Comparison of ENCODE assay signal across 23 cellular contexts in the genomic region with DNA sequence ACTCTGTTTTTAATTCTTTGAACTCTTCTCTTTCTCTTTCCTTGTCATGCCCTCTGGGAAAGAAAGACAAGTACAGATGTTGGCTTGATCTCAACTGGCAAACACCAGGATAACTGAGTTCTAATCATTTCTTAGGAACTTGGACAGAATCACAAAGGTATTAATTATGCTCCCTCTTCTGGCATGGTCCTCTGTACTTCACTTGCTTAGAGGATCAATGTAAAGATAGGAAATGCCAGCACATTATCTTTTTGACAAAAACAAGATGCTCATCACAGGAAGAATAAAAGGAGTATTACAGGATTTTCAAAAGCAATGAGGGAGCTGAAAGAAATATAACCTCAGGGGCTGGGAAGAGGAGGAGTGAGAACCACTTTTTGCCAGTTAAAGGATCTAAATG.
A peak's percentile ranks its signal among the peaks of the same experiment; 100 is the strongest.
DNase-seq lines count a peak whose midpoint lies in the region; ATAC-seq and TF ChIP-seq lines count a peak whose summit lies in the region.
"Had no signal": no experiment of that assay in that cellular context is flagged by ENCODE, and none has a peak within 500 bp of the region (broad histone marks: within the 10 kb centered on the region; RNA-seq: fewer than 3 reads in every experiment).

No MANE protein-coding gene starts in this region.

- no peak overlapping the region for H2BK15ac ChIP-seq in mesendoderm (replicated peaks; ENCODE audit: low read depth)

- H3K4me1 ChIP-seq in right atrium auricular region (peaks cover 0 to 44% of the 10 kb centered on the region in 2 donors), right cardiac atrium (ENCODE audit: control insufficient read depth, insufficient read depth, low read length) (peaks cover 12% of the 10 kb centered on the region), mesendoderm (ENCODE audit: control insufficient read depth, low read depth, low read length) (peaks cover 3% of the 10 kb centered on the region), smooth muscle cell (ENCODE audit: low read depth) (peaks cover 10% of the 10 kb centered on the region), body of pancreas (peaks cover 5% of the 10 kb centered on the region)

- no peak overlapping the region for H2AK5ac ChIP-seq in mesendoderm (ENCODE audit: low read length)

- H3K27me3 ChIP-seq in right atrium auricular region, result no peaks in the 10 kb centered on the region
- no peaks in the 10 kb centered on the region for H3K27me3 ChIP-seq in right cardiac atrium (ENCODE audit: control insufficient read depth, insufficient read depth)
- no peaks in the 10 kb centered on the region for H3K27me3 ChIP-seq in mesendoderm (ENCODE audit: insufficient read depth, low read length, poor library complexity)
- no peaks in the 10 kb centered on the region for H3K27me3 ChIP-seq in smooth muscle cell (ENCODE audit: low read depth)
- H3K27me3 ChIP-seq in MG63, result no peaks in the 10 kb centered on the region
- H3K27me3 ChIP-seq in body of pancreas, result no peaks in the 10 kb centered on the region
- H3K27me3 ChIP-seq: neutrophil had no signal

- peaks cover 3% of the 10 kb centered on the region for H3K79me1 ChIP-seq in mesendoderm (ENCODE audit: low read length)

- H3K27ac ChIP-seq in right atrium auricular region, result peak overlapping the region; percentile 3 to 58
- no peak overlapping the region for H3K27ac ChIP-seq in right cardiac atrium (ENCODE audit: low read length)
- no peak overlapping the region for H3K27ac ChIP-seq in mesendoderm (ENCODE audit: low read depth, low read length)
- peak overlapping the region; percentile 36 for H3K27ac ChIP-seq in smooth muscle cell (ENCODE audit: low read depth)
- H3K27ac ChIP-seq in body of pancreas, result no peak overlapping the region
- H3K27ac ChIP-seq: neutrophil had no signal

- H3K4me3 ChIP-seq in right atrium auricular region (no peak overlapping the region), right cardiac atrium (ENCODE audit: low read length) (no peak overlapping the region), mesendoderm (ENCODE audit: low read length) (no peak overlapping the region), smooth muscle cell (no peak overlapping the region), MG63 (no peak overlapping the region), body of pancreas (no peak overlapping the region)

- H3K79me2 ChIP-seq in mesendoderm (ENCODE audit: control insufficient read depth, insufficient read depth, low read length) (no peaks in the 10 kb centered on the region), smooth muscle cell (ENCODE audit: low read depth) (peaks cover 17% of the 10 kb centered on the region)

- TF ChIP-seq CTCF in right atrium auricular region (IDR thresholded peaks at IDR 0.05) (no peak), smooth muscle cell (IDR thresholded peaks at IDR 0.05; ENCODE audit: borderline replicate concordance, insufficient read depth, poor library complexity, severe bottlenecking) (no peak), body of pancreas (IDR thresholded peaks at IDR 0.05) (no peak)

- H3K9me3 ChIP-seq in right atrium auricular region (no peaks in the 10 kb centered on the region), right cardiac atrium (ENCODE audit: control insufficient read depth, low read length) (no peaks in the 10 kb centered on the region), smooth muscle cell (replicated peaks; ENCODE audit: low read depth) (no peaks in the 10 kb centered on the region), MG63 (peaks cover 3% of the 10 kb centered on the region; the same call in 1 of the 2 replicates), body of pancreas (no peaks in the 10 kb centered on the region)
- H3K9me3 ChIP-seq: neutrophil had no signal

- no peak overlapping the region for H2BK120ac ChIP-seq in mesendoderm (ENCODE audit: low read depth, low read length)

- no peak overlapping the region for H4K5ac ChIP-seq in mesendoderm (ENCODE audit: low read length)

- peak overlapping the region; percentile 28 for H3K18ac ChIP-seq in mesendoderm (ENCODE audit: low read length)

- H2AFZ ChIP-seq in smooth muscle cell (ENCODE audit: low read depth), result no peak overlapping the region

- H3K4me2 ChIP-seq in mesendoderm (ENCODE audit: low read length), result no peak overlapping the region
- peak overlapping the region; percentile 10 for H3K4me2 ChIP-seq in smooth muscle cell

- no peak overlapping the region for H3K56ac ChIP-seq in mesendoderm (ENCODE audit: low read length)

- H3K36me3 ChIP-seq in right atrium auricular region, result no peaks in the 10 kb centered on the region
- no peaks in the 10 kb centered on the region for H3K36me3 ChIP-seq in mesendoderm (ENCODE audit: control insufficient read depth, insufficient read depth, low read length)
- no peaks in the 10 kb centered on the region for H3K36me3 ChIP-seq in smooth muscle cell (ENCODE audit: low read depth)
- H3K36me3 ChIP-seq in MG63, result peaks cover 2% of the 10 kb centered on the region; the same call in 1 of the 2 replicates
- H3K36me3 ChIP-seq in body of pancreas (replicated peaks in 1 of 2; ENCODE audit: insufficient read depth in 1 of 2, low read depth in 2 of 2), result no peaks in the 10 kb centered on the region
- H3K36me3 ChIP-seq: neutrophil had no signal

- ATAC-seq in right cardiac atrium (no peak), body of pancreas (no peak)
- ATAC-seq: PC-3; stimulated activated effector memory CD8-positive, alpha-beta T cell treated with anti-CD3 and anti-CD28 coated beads, Interleukin-12 subunit alpha, Interleukin-12 subunit beta, amount 100 ng/mL, for 72 hours had no signal

- no peak overlapping the region for H3K4ac ChIP-seq in mesendoderm (ENCODE audit: low read depth, low read length)

- peaks cover 12% of the 10 kb centered on the region for H4K20me1 ChIP-seq in smooth muscle cell (ENCODE audit: low read depth)

- intact Hi-C loops in right cardiac atrium (cut with DNase I), result loop anchor here in 1 of 4 donors (10.0 kb wide), 1 partner anchor 67 kb away; a partner anchor contains a TSS
- intact Hi-C loops in body of pancreas (cut with DNase I), result no loop called here

- peaks cover 35% of the 10 kb centered on the region for H3F3A ChIP-seq in smooth muscle cell (ENCODE audit: low read depth)

- H4K8ac ChIP-seq in mesendoderm (ENCODE audit: low read depth, low read length), result no peak overlapping the region

- no peak overlapping the region for H3K23ac ChIP-seq in mesendoderm (ENCODE audit: low read length)

- DNase-seq in right atrium auricular region (ENCODE audit: low spot score) (no peak), right cardiac atrium (no peak), mesendoderm (no peak), smooth muscle cell (lab: John Stamatoyannopoulos, UW; ENCODE audit: unreplicated experiment) (no peak), MG63 (no peak), cerebellar cortex (ENCODE audit: low spot score) (no peak), NCI-H2196 treated with DMSO at 0.1 percent for 48 hours (lab: John Stamatoyannopoulos, UW; ENCODE audit: unreplicated experiment) (no peak), body of pancreas (no peak)
- DNase-seq: activated CD4-positive, alpha-beta T cell treated with anti-CD3 and anti-CD28 coated beads, Interleukin-2, amount 50 U/mL, for 48 hours; activated CD4-positive, CD25-positive, alpha-beta regulatory T cell; activated CD8-positive, alpha-beta memory T cell treated with anti-CD3 and anti-CD28 coated beads, Interleukin-2, amount 50 U/mL, for 4 hours; effector CD8-positive, alpha-beta T cell; GF-D8; islet precursor cell; MM.1S; NCI-H1417; NCI-H2081 treated with DMSO at 0.1 percent for 48 hours; NCI-H510A treated with DMSO at 0.1 percent for 48 hours; PC-3; SHP77; trophoblast cell had no signal

- no peak for TF ChIP-seq POLR2A in body of pancreas (IDR thresholded peaks at IDR 0.05)

- H3K9ac ChIP-seq in mesendoderm (ENCODE audit: low read length), result no peak overlapping the region
- H3K9ac ChIP-seq in smooth muscle cell (ENCODE audit: low read depth), result no peak overlapping the region

- H2BK5ac ChIP-seq in mesendoderm (ENCODE audit: low read length), result no peak overlapping the region

Comparison
In these comparisons a context has a peak if more than half of its experiments do, and no peak if none do; other contexts are left out.
1. H3K27ac ChIP-seq: peak in right atrium auricular region (2 of 2) and smooth muscle cell (single experiment); none in right cardiac atrium (single experiment), mesendoderm (single experiment) and body of pancreas (0 of 4).